8 cellular contexts compared by ENCODE assay signal in genomic region chr16:73059779-73060178, GRCh38. TPM values are rescaled to one million over a fixed set of nuclear protein-coding genes. Genes with fewer than 3 reads are reported as not detected.
A peak's percentile ranks its signal among the peaks of the same experiment; 100 is the strongest.
DNase-seq lines count a peak whose midpoint lies in the region; ATAC-seq and TF ChIP-seq lines count a peak whose summit lies in the region.

No MANE protein-coding gene starts in this region.

- WGBS in esophagus squamous epithelium, 2 donors, result 49% methylated on average over 3 of the region's 3 CpGs

- H3K9me3 ChIP-seq in DND-41 (ENCODE audit: insufficient read depth, low read length, severe bottlenecking) (no peaks in the 10 kb centered on the region), SU-DHL-6 (ENCODE audit: insufficient read depth, low read length) (no peaks in the 10 kb centered on the region), esophagus squamous epithelium (no peaks in the 10 kb centered on the region)

- intact Hi-C loops in esophagus squamous epithelium (cut with DNase I), result no loop called here

- peak overlapping the region; percentile 68; the same call in 1 of the 2 replicates for H3K9ac ChIP-seq in DND-41 (ENCODE audit: low read depth, low read length)
- H3K9ac ChIP-seq in SU-DHL-6 (ENCODE audit: low read length), result no peak overlapping the region

- H3K27me3 ChIP-seq in DND-41 (ENCODE audit: insufficient read depth, low read length, poor library complexity), result peaks cover 72% of the 10 kb centered on the region
- no peaks in the 10 kb centered on the region for H3K27me3 ChIP-seq in SU-DHL-6 (ENCODE audit: low read length)
- peaks cover 0 to 43% (median 8%) of the 10 kb centered on the region in 4 donors for H3K27me3 ChIP-seq in esophagus squamous epithelium

- H2AFZ ChIP-seq in DND-41 (ENCODE audit: low read depth, low read length) (no peak overlapping the region; the same call in 1 of the 2 replicates), SU-DHL-6 (ENCODE audit: low read depth, low read length, severe bottlenecking) (no peak overlapping the region)

- DNase-seq in DND-41 (no peak), esophagus squamous epithelium (lab: John Stamatoyannopoulos, UW) (no peak), retinal pigment epithelial cell (ENCODE audit: low read depth) (no peak), iPS-NIHi7 (ENCODE audit: extremely low spot score) (no peak), ureter (ENCODE audit: low spot score) (no peak), inferior parietal cortex (ENCODE audit: extremely low spot score) (no peak)
- DNase-seq in stimulated activated naive CD4-positive, alpha-beta T cell treated with Interleukin-2 at 50 U/mL for 16 hours (lab: John Stamatoyannopoulos, UW), result no peak

- H4K20me1 ChIP-seq in DND-41 (ENCODE audit: insufficient read depth, low read length) (peaks cover 19% of the 10 kb centered on the region), SU-DHL-6 (ENCODE audit: low read depth, low read length) (no peaks in the 10 kb centered on the region; the same call in 1 of the 2 replicates)

- TF ChIP-seq CTCF in DND-41 (IDR thresholded peaks at IDR 0.05; ENCODE audit: borderline replicate concordance, extremely low read depth, low read length, poor library complexity, severe bottlenecking) (no peak), SU-DHL-6 (IDR thresholded peaks at IDR 0.05; ENCODE audit: insufficient read depth, low read length, poor library complexity, severe bottlenecking) (no peak), esophagus squamous epithelium (IDR thresholded peaks at IDR 0.05) (no peak), retinal pigment epithelial cell (conservative IDR thresholded peaks at IDR 0.05; ENCODE audit: low read depth, low read length) (no peak)

- H3K9me2 ChIP-seq in SU-DHL-6 (replicated peaks; ENCODE audit: insufficient read depth, low read length), result no peaks in the 10 kb centered on the region

- no peak for ATAC-seq in DND-41 (ENCODE audit: insufficient read depth, low read depth)

- TF ChIP-seq POLR2A in esophagus squamous epithelium (IDR thresholded peaks at IDR 0.05), result no peak

- peak overlapping the region; percentile 84 for H3K4me2 ChIP-seq in DND-41 (ENCODE audit: insufficient read depth, low read length)
- H3K4me2 ChIP-seq in SU-DHL-6 (ENCODE audit: low read depth, low read length, poor library complexity, severe bottlenecking), result peak overlapping the region; percentile 94

- H3K79me2 ChIP-seq in DND-41 (ENCODE audit: insufficient read depth, low read length), result no peaks in the 10 kb centered on the region
- no peaks in the 10 kb centered on the region for H3K79me2 ChIP-seq in SU-DHL-6 (ENCODE audit: insufficient read depth, low read length)

- H3K36me3 ChIP-seq in DND-41 (ENCODE audit: insufficient read depth, low read length) (no peaks in the 10 kb centered on the region), SU-DHL-6 (ENCODE audit: low read length) (no peaks in the 10 kb centered on the region), esophagus squamous epithelium (no peaks in the 10 kb centered on the region)

- peaks cover 48% of the 10 kb centered on the region for H3K4me1 ChIP-seq in DND-41 (ENCODE audit: insufficient read depth, low read length)
- peaks cover 22 to 59% (median 26%) of the 10 kb centered on the region in 3 donors for H3K4me1 ChIP-seq in esophagus squamous epithelium

- H3F3A ChIP-seq in SU-DHL-6 (ENCODE audit: insufficient read depth), result peaks cover 7% of the 10 kb centered on the region; the same call in 1 of the 2 replicates

- no peak overlapping the region for H3K27ac ChIP-seq in DND-41 (ENCODE audit: low read length)
- H3K27ac ChIP-seq in SU-DHL-6 (ENCODE audit: low read depth, low read length), result no peak overlapping the region
- H3K27ac ChIP-seq in esophagus squamous epithelium, result peak overlapping the region in 2 of 4 donors; percentile 89 to 96

- H3K4me3 ChIP-seq in DND-41 (ENCODE audit: low read depth in 1 of 2, low read length in 2 of 2) (peak overlapping the region in 1 of 2 experiments; percentile 56; a peak in 2 of 4 replicates), SU-DHL-6 (ENCODE audit: insufficient read depth, low read length, poor library complexity, severe bottlenecking) (no peak overlapping the region), esophagus squamous epithelium (peak overlapping the region in 3 of 4 donors; percentile 74 to 89 (median 88)), retinal pigment epithelial cell (ENCODE audit: low read length) (peak overlapping the region; percentile 85)

RNA-seq across cellular contexts. Expression of gene ZFHX3, which starts 11.9 kb away (rescaled TPM):
- total RNA-seq in esophagus squamous epithelium (10 to 100 TPM in 1 of 4 donors, 1 to 10 TPM in 3; 3.5 to 12.8 (median 4.5) TPM), ureter (60.8 TPM)
